ENCODE assay signal across 18 cellular contexts in the genomic region with DNA sequence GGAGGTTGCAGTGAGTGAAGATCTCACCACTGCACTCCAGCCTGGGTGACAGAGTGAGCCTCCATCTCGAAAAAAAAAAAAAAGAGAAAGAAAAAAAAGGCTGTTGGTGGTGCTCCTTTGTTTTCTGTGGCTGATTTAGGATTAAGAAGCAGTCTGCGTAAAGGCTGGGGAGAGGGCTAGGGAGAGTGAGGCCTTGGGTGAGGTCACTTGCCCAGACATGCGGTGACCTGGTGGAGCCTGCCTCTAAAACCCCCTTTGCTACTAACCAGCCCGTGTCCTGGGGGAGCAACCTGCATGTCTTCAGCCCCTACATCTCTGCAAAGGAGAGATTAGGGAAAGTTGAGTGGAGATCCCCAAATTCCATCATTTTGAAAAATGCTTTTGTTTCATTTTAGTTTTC.
"Had no signal": no experiment of that assay in that cellular context is flagged by ENCODE, and none has a peak within 500 bp of the region (broad histone marks: within the 10 kb centered on the region; RNA-seq: fewer than 3 reads in every experiment).

No MANE protein-coding gene starts in this region.

- H3K4me1 ChIP-seq: gastrocnemius medialis, psoas muscle, right lobe of liver, upper lobe of right lung had no signal

- H3K36me3 ChIP-seq: gastrocnemius medialis, right lobe of liver, upper lobe of right lung had no signal

- H3K9me3 Mint-ChIP-seq: activated naive CD4-positive, alpha-beta T cell treated with anti-CD3 and anti-CD28 coated beads for 36 hours; activated naive CD8-positive, alpha-beta T cell treated with anti-CD3 and anti-CD28 coated beads, Interleukin-2, amount 50 U/mL, for 24 hours; activated T-helper 2 cell treated with anti-CD3 and anti-CD28 coated beads, Interferon-gamma antibody, Interleukin-2, Interleukin-4, amounts not matched to agents 10 μg/mL and 5 μg/mL and 100 μg/mL, durations not matched to agents 14 hours and 24 hours and 36 hours; stimulated activated naive CD8-positive, alpha-beta T cell treated with anti-CD3 and anti-CD28 coated beads, Interleukin-15, amount 100 ng/mL, for 72 hours had no signal

- DNase-seq: activated CD4-positive, alpha-beta T cell treated with anti-CD3 and anti-CD28 coated beads for 1 hour; activated CD4-positive, alpha-beta T cell treated with anti-CD3 and anti-CD28 coated beads, Interleukin-2, amount 50 U/mL, for 48 hours; activated naive CD4-positive, alpha-beta T cell treated with anti-CD3 and anti-CD28 coated beads for 36 hours; activated naive CD8-positive, alpha-beta T cell treated with anti-CD3 and anti-CD28 coated beads, Interleukin-2, amount 50 U/mL, for 24 hours; aorta; gastrocnemius medialis; naive thymus-derived CD8-positive, alpha-beta T cell; occipital lobe; right lobe of liver; stimulated activated CD4-positive, alpha-beta T cell treated with anti-CD3 and anti-CD28 coated beads, Interleukin-1b, Interleukin-23, amount 100 ng/mL, for 48 hours; stimulated activated naive CD8-positive, alpha-beta T cell treated with anti-CD3 and anti-CD28 coated beads, Interleukin-15, amount 100 ng/mL, for 72 hours; T-helper 1 cell; T1000; upper lobe of right lung had no signal

- ATAC-seq: activated naive CD8-positive, alpha-beta T cell treated with anti-CD3 and anti-CD28 coated beads, Interleukin-2, amount 50 U/mL, for 24 hours; gastrocnemius medialis; left lobe of liver; naive thymus-derived CD8-positive, alpha-beta T cell; psoas muscle; right lobe of liver; stimulated activated naive CD8-positive, alpha-beta T cell treated with anti-CD3 and anti-CD28 coated beads, Interleukin-15, amount 100 ng/mL, for 72 hours; upper lobe of right lung had no signal

- H3K27me3 ChIP-seq: gastrocnemius medialis, right lobe of liver, upper lobe of right lung had no signal

- H3K4me3 Mint-ChIP-seq: activated naive CD4-positive, alpha-beta T cell treated with anti-CD3 and anti-CD28 coated beads for 36 hours; activated naive CD8-positive, alpha-beta T cell treated with anti-CD3 and anti-CD28 coated beads, Interleukin-2, amount 50 U/mL, for 24 hours; naive thymus-derived CD8-positive, alpha-beta T cell; stimulated activated naive CD8-positive, alpha-beta T cell treated with anti-CD3 and anti-CD28 coated beads, Interleukin-15, amount 100 ng/mL, for 72 hours had no signal

- H3K4me3 ChIP-seq: gastrocnemius medialis, psoas muscle, right lobe of liver, upper lobe of right lung had no signal

- H3K9me3 ChIP-seq: gastrocnemius medialis, psoas muscle, right lobe of liver, upper lobe of right lung had no signal

- H3K27ac Mint-ChIP-seq: activated naive CD4-positive, alpha-beta T cell treated with anti-CD3 and anti-CD28 coated beads for 36 hours; activated naive CD8-positive, alpha-beta T cell treated with anti-CD3 and anti-CD28 coated beads, Interleukin-2, amount 50 U/mL, for 24 hours; activated T-helper 2 cell treated with anti-CD3 and anti-CD28 coated beads, Interferon-gamma antibody, Interleukin-2, Interleukin-4, amounts not matched to agents 10 μg/mL and 5 μg/mL and 100 μg/mL, durations not matched to agents 14 hours and 24 hours and 36 hours; naive thymus-derived CD8-positive, alpha-beta T cell had no signal

- H3K27ac ChIP-seq: epithelial cell of prostate, psoas muscle, right lobe of liver, upper lobe of right lung had no signal

- H3K27me3 Mint-ChIP-seq: activated naive CD8-positive, alpha-beta T cell treated with anti-CD3 and anti-CD28 coated beads, Interleukin-2, amount 50 U/mL, for 24 hours; stimulated activated naive CD8-positive, alpha-beta T cell treated with anti-CD3 and anti-CD28 coated beads, Interleukin-15, amount 100 ng/mL, for 72 hours had no signal
